18 cellular contexts compared by ENCODE assay signal in genomic region chr5:168227001-168227400, GRCh38.
DNase-seq lines count a peak whose midpoint lies in the region; FAIRE-seq and TF ChIP-seq lines count a peak whose summit lies in the region.
"Had no signal": no experiment of that assay in that cellular context is flagged by ENCODE, and none has a peak within 500 bp of the region (broad histone marks: within the 10 kb centered on the region; RNA-seq: fewer than 3 reads in every experiment).

No MANE protein-coding gene starts in this region.

- H3K36me3 ChIP-seq in smooth muscle cell (ENCODE audit: low read depth), result no peaks in the 10 kb centered on the region
- H3K36me3 ChIP-seq: ascending aorta, pancreas had no signal

- H3F3A ChIP-seq in smooth muscle cell (ENCODE audit: low read depth), result no peaks in the 10 kb centered on the region

- CTCF ChIA-PET in activated naive CD4-positive, alpha-beta T cell treated with anti-CD3 and anti-CD28 coated beads for 36 hours (lab: Charles Lee), result interaction anchor here (2.1 kb wide), 1 partner anchor 8 kb away, joined by 18 read pairs; no protein-coding TSS in a partner anchor
- CTCF ChIA-PET in activated CD4-positive, alpha-beta T cell treated with anti-CD3 and anti-CD28 coated beads, Interleukin-2, amount 10 ng/mL, durations not matched to agents 7 days and 5 days (lab: Charles Lee), result interaction anchor here (1.0 kb wide), 1 partner anchor 8 kb away, joined by 3 read pairs; no protein-coding TSS in a partner anchor

- H3K4me1 ChIP-seq in smooth muscle cell (ENCODE audit: low read depth), result no peaks in the 10 kb centered on the region
- H3K4me1 ChIP-seq: ascending aorta, pancreas had no signal

- H3K79me2 ChIP-seq in smooth muscle cell (ENCODE audit: low read depth), result no peaks in the 10 kb centered on the region

- H3K4me3 Mint-ChIP-seq in activated naive CD4-positive, alpha-beta T cell treated with anti-CD3 and anti-CD28 coated beads for 36 hours, result peak overlapping the region; percentile 38
- H3K4me3 Mint-ChIP-seq in activated CD4-positive, alpha-beta T cell treated with anti-CD3 and anti-CD28 coated beads, Interleukin-2, amount 10 ng/mL, durations not matched to agents 7 days and 5 days, result no peak overlapping the region
- H3K4me3 Mint-ChIP-seq: endodermal cell, type B pancreatic cell had no signal

- peaks cover 20% of the 10 kb centered on the region for H3K4me1 Mint-ChIP-seq in activated naive CD4-positive, alpha-beta T cell treated with anti-CD3 and anti-CD28 coated beads for 36 hours (ENCODE audit: low read depth)
- H3K4me1 Mint-ChIP-seq in activated CD4-positive, alpha-beta T cell treated with anti-CD3 and anti-CD28 coated beads, Interleukin-2, amount 10 ng/mL, durations not matched to agents 7 days and 5 days, result peaks cover 17% of the 10 kb centered on the region

- H3K9ac ChIP-seq in smooth muscle cell (ENCODE audit: low read depth), result no peak overlapping the region

- no peaks in the 10 kb centered on the region for H3K9me3 ChIP-seq in smooth muscle cell (replicated peaks; ENCODE audit: low read depth)
- H3K9me3 ChIP-seq: ascending aorta, pancreas had no signal

- H3K36me3 Mint-ChIP-seq in activated naive CD4-positive, alpha-beta T cell treated with anti-CD3 and anti-CD28 coated beads for 36 hours (ENCODE audit: low read depth), result no peaks in the 10 kb centered on the region
- H3K36me3 Mint-ChIP-seq in activated CD4-positive, alpha-beta T cell treated with anti-CD3 and anti-CD28 coated beads, Interleukin-2, amount 10 ng/mL, durations not matched to agents 7 days and 5 days (ENCODE audit: low read depth), result no peaks in the 10 kb centered on the region

- no peaks in the 10 kb centered on the region for H4K20me1 ChIP-seq in smooth muscle cell (ENCODE audit: low read depth)

- 24% methylated on average over 8 of the region's 8 CpGs for WGBS in smooth muscle cell (ENCODE audit: low lambda C conversion rate)

- no peak overlapping the region for H3K4me3 ChIP-seq in smooth muscle cell
- H3K4me3 ChIP-seq: ascending aorta, pancreas had no signal

- peaks cover 1% of the 10 kb centered on the region for H3K9me3 Mint-ChIP-seq in activated naive CD4-positive, alpha-beta T cell treated with anti-CD3 and anti-CD28 coated beads for 36 hours
- peaks cover 4% of the 10 kb centered on the region for H3K9me3 Mint-ChIP-seq in activated CD4-positive, alpha-beta T cell treated with anti-CD3 and anti-CD28 coated beads, Interleukin-2, amount 10 ng/mL, durations not matched to agents 7 days and 5 days
- H3K9me3 Mint-ChIP-seq: endodermal cell, type B pancreatic cell had no signal

- H3K27ac ChIP-seq in smooth muscle cell (ENCODE audit: low read depth), result peak overlapping the region; percentile 12
- H3K27ac ChIP-seq: ascending aorta, pancreas had no signal

- peaks cover 1% of the 10 kb centered on the region for H3K27me3 Mint-ChIP-seq in activated naive CD4-positive, alpha-beta T cell treated with anti-CD3 and anti-CD28 coated beads for 36 hours (ENCODE audit: low read depth)
- peaks cover 9% of the 10 kb centered on the region for H3K27me3 Mint-ChIP-seq in activated CD4-positive, alpha-beta T cell treated with anti-CD3 and anti-CD28 coated beads, Interleukin-2, amount 10 ng/mL, durations not matched to agents 7 days and 5 days

- no peak for TF ChIP-seq CTCF in smooth muscle cell (IDR thresholded peaks at IDR 0.05; ENCODE audit: borderline replicate concordance, insufficient read depth, poor library complexity, severe bottlenecking)

- intact Hi-C loops in activated naive CD4-positive, alpha-beta T cell treated with anti-CD3 and anti-CD28 coated beads for 36 hours (cut with micrococcal nuclease), result loop anchor here (1.0 to 5.0 kb wide), 3 partner anchors 22 to 1430 kb away; no protein-coding TSS in a partner anchor

- H3K4me2 ChIP-seq in smooth muscle cell, result peak overlapping the region; percentile 14

- peak; percentile 26 for DNase-seq in activated naive CD4-positive, alpha-beta T cell treated with anti-CD3 and anti-CD28 coated beads for 36 hours
- no peak for DNase-seq in activated naive CD4-positive, alpha-beta T cell treated with Interleukin-2 at 50 U/mL for 16 hours
- no peak for DNase-seq in activated CD4-positive, alpha-beta T cell treated with anti-CD3 and anti-CD28 coated beads, Interleukin-2, amount 10 ng/mL, durations not matched to agents 7 days and 5 days
- DNase-seq in glomerular endothelial cell (ENCODE audit: extremely low read depth, low read depth, low spot score) (peak; percentile 37), smooth muscle cell (lab: John Stamatoyannopoulos, UW; ENCODE audit: unreplicated experiment) (no peak), DMS 273 treated with DMSO at 0.1 percent for 48 hours (lab: John Stamatoyannopoulos, UW) (no peak), SHP77 (lab: John Stamatoyannopoulos, UW) (no peak), urothelium cell line (ENCODE audit: low spot score) (no peak)
- DNase-seq: DMS153, endodermal cell, hippocampal formation, mesenchymal stem cell, NCI-H1436, NCI-H510A treated with DMSO at 0.1 percent for 48 hours, pancreas, T-helper 1 cell had no signal

- FAIRE-seq in urothelium cell line (lab: Jason Lieb, UNC), result no peak
- FAIRE-seq: pancreas had no signal

- H3K27me3 ChIP-seq in smooth muscle cell (ENCODE audit: low read depth), result no peaks in the 10 kb centered on the region
- H3K27me3 ChIP-seq: ascending aorta, pancreas had no signal

- POLR2A ChIA-PET in activated CD4-positive, alpha-beta T cell treated with anti-CD3 and anti-CD28 coated beads, Interleukin-2, amount 10 ng/mL, durations not matched to agents 7 days and 5 days (lab: Charles Lee), result no interaction called here

- H2AFZ ChIP-seq in smooth muscle cell (ENCODE audit: low read depth), result no peak overlapping the region

- peak overlapping the region; percentile 87 for H3K27ac Mint-ChIP-seq in activated naive CD4-positive, alpha-beta T cell treated with anti-CD3 and anti-CD28 coated beads for 36 hours
- peak overlapping the region; percentile 32 for H3K27ac Mint-ChIP-seq in activated CD4-positive, alpha-beta T cell treated with anti-CD3 and anti-CD28 coated beads, Interleukin-2, amount 10 ng/mL, durations not matched to agents 7 days and 5 days
- H3K27ac Mint-ChIP-seq: endodermal cell, type B pancreatic cell had no signal

Comparison
In these comparisons a context has a peak if more than half of its experiments do, and no peak if none do; other contexts are left out.
1. DNase-seq: peak in activated naive CD4-positive, alpha-beta T cell treated with anti-CD3 and anti-CD28 coated beads for 36 hours (single experiment) and glomerular endothelial cell (single experiment); none in activated naive CD4-positive, alpha-beta T cell treated with Interleukin-2 at 50 U/mL for 16 hours (single experiment), activated CD4-positive, alpha-beta T cell treated with anti-CD3 and anti-CD28 coated beads, Interleukin-2, amount 10 ng/mL, durations not matched to agents 7 days and 5 days (single experiment), smooth muscle cell (single experiment), DMS 273 treated with DMSO at 0.1 percent for 48 hours (single experiment), SHP77 (0 of 2) and urothelium cell line (single experiment).